ENCODE assay signal across 10 cellular contexts in genomic region chr1:248871837-248872401, GRCh38. TPM values are rescaled to one million over a fixed set of nuclear protein-coding genes. Genes with fewer than 3 reads are reported as not detected.
DNase-seq lines count a peak whose midpoint lies in the region; ATAC-seq and TF ChIP-seq lines count a peak whose summit lies in the region.
"Had no signal": no experiment of that assay in that cellular context is flagged by ENCODE, and none has a peak within 500 bp of the region (broad histone marks: within the 10 kb centered on the region; RNA-seq: fewer than 3 reads in every experiment).

No MANE protein-coding gene starts in this region.

- no peak for TF ChIP-seq POLR2A in transverse colon (IDR thresholded peaks at IDR 0.05)

- H3K27me3 ChIP-seq in SJCRH30 (no peaks in the 10 kb centered on the region), hepatocyte (no peaks in the 10 kb centered on the region), transverse colon (no peaks in the 10 kb centered on the region)

- 95% methylated on average over 3 of the region's 3 CpGs for WGBS in hepatocyte (ENCODE audit: low lambda C conversion rate, missing lambda C conversion rate)
- WGBS in transverse colon (ENCODE audit: low coverage in 1 of 2), 2 donors: 95 to 100% methylated on average over 2 to 3 of the region's 3 CpGs

- intact Hi-C loops in transverse colon (cut with DNase I; ENCODE audit: low total_unique reads) (no loop called here), left colon (cut with DNase I, micrococcal nuclease) (no loop called here)

- H3K4me3 Mint-ChIP-seq in activated naive CD4-positive, alpha-beta T cell treated with anti-CD3 and anti-CD28 coated beads, Interleukin-2, amount 50 U/mL, for 24 hours: peak overlapping the region; percentile 43

- no peaks in the 10 kb centered on the region for H4K20me1 ChIP-seq in hepatocyte (ENCODE audit: insufficient read depth, poor library complexity, severe bottlenecking)

- DNase-seq in activated naive CD4-positive, alpha-beta T cell treated with anti-CD3 and anti-CD28 coated beads, Interleukin-2, amount 50 U/mL, for 72 hours (ENCODE audit: low spot score in 2 of 2): no peak
- peak in 1 of 2 experiments; percentile 27 for DNase-seq in SJCRH30
- DNase-seq in hepatocyte (ENCODE audit: low spot score): no peak
- no peak for DNase-seq in transverse colon
- DNase-seq in NCI-H524 (lab: John Stamatoyannopoulos, UW): no peak
- no peak for DNase-seq in NCI-H128 (lab: John Stamatoyannopoulos, UW; ENCODE audit: unreplicated experiment)
- DNase-seq in left colon: no peak
- DNase-seq: NCI-H1105 had no signal

- H3K27ac ChIP-seq in SJCRH30 (peak overlapping the region; percentile 35), hepatocyte (peak overlapping the region; percentile 89), transverse colon (peak overlapping the region in 3 of 4 donors; percentile 94 to 99 (median 97))

- no peak for TF ChIP-seq EP300 in transverse colon (IDR thresholded peaks at IDR 0.05; ENCODE audit: low read depth)

- peaks cover 3% of the 10 kb centered on the region for H3K27me3 Mint-ChIP-seq in activated naive CD4-positive, alpha-beta T cell treated with anti-CD3 and anti-CD28 coated beads, Interleukin-2, amount 50 U/mL, for 24 hours
- H3K27me3 Mint-ChIP-seq: stimulated activated naive CD8-positive, alpha-beta T cell treated with anti-CD3 and anti-CD28 coated beads, Interleukin-15, amount 100 ng/mL, for 72 hours had no signal

- H3K4me1 ChIP-seq in SJCRH30: no peaks in the 10 kb centered on the region
- H3K4me1 ChIP-seq in hepatocyte (ENCODE audit: insufficient read depth): peaks cover 5% of the 10 kb centered on the region
- peaks cover 0 to 11% (median 3%) of the 10 kb centered on the region in 4 donors for H3K4me1 ChIP-seq in transverse colon

- H3K4me2 ChIP-seq in hepatocyte: peak overlapping the region; percentile 82

- in situ Hi-C loops in transverse colon (cut with MboI; ENCODE audit: low pct_ligation_motif_present in 1 of 4, low pct_unique_long_range_greater_than_20kb in 1 of 4, low sequenced_read_pairs in 3 of 4): no loop called here

- no peak for ATAC-seq in activated naive CD4-positive, alpha-beta T cell treated with anti-CD3 and anti-CD28 coated beads, Interleukin-2, amount 50 U/mL, for 72 hours
- ATAC-seq in left colon: no peak

- H3K9me2 ChIP-seq in hepatocyte (replicated peaks; ENCODE audit: insufficient read depth): no peaks in the 10 kb centered on the region

- H3K9me3 ChIP-seq in SJCRH30 (replicated peaks): no peaks in the 10 kb centered on the region
- no peaks in the 10 kb centered on the region for H3K9me3 ChIP-seq in hepatocyte (ENCODE audit: low read depth)
- H3K9me3 ChIP-seq in transverse colon: no peaks in the 10 kb centered on the region

- H3K9me3 Mint-ChIP-seq in activated naive CD4-positive, alpha-beta T cell treated with anti-CD3 and anti-CD28 coated beads, Interleukin-2, amount 50 U/mL, for 24 hours: no peaks in the 10 kb centered on the region
- H3K9me3 Mint-ChIP-seq in activated naive CD4-positive, alpha-beta T cell treated with anti-CD3 and anti-CD28 coated beads, Interleukin-2, amount 50 U/mL, for 72 hours: no peaks in the 10 kb centered on the region

- H3K36me3 Mint-ChIP-seq in activated naive CD4-positive, alpha-beta T cell treated with anti-CD3 and anti-CD28 coated beads, Interleukin-2, amount 50 U/mL, for 24 hours: no peaks in the 10 kb centered on the region
- H3K36me3 Mint-ChIP-seq in activated naive CD4-positive, alpha-beta T cell treated with anti-CD3 and anti-CD28 coated beads, Interleukin-2, amount 50 U/mL, for 72 hours: peaks cover 0 to 14% of the 10 kb centered on the region in 2 donors

- H3K36me3 ChIP-seq in SJCRH30 (no peaks in the 10 kb centered on the region), hepatocyte (replicated peaks; ENCODE audit: insufficient read depth, low read depth) (no peaks in the 10 kb centered on the region), transverse colon (no peaks in the 10 kb centered on the region)

- H3K4me1 Mint-ChIP-seq in activated naive CD4-positive, alpha-beta T cell treated with anti-CD3 and anti-CD28 coated beads, Interleukin-2, amount 50 U/mL, for 24 hours: peaks cover 34% of the 10 kb centered on the region

- H3K4me3 ChIP-seq in SJCRH30 (peak overlapping the region; percentile 69), hepatocyte (peak overlapping the region; percentile 64), transverse colon (no peak overlapping the region)

- peak overlapping the region; percentile 98 for H2AFZ ChIP-seq in hepatocyte

- H3K27ac Mint-ChIP-seq in activated naive CD4-positive, alpha-beta T cell treated with anti-CD3 and anti-CD28 coated beads, Interleukin-2, amount 50 U/mL, for 24 hours: no peak overlapping the region
- peak overlapping the region in 1 of 2 donors; percentile 100 for H3K27ac Mint-ChIP-seq in activated naive CD4-positive, alpha-beta T cell treated with anti-CD3 and anti-CD28 coated beads, Interleukin-2, amount 50 U/mL, for 72 hours

- no peak for TF ChIP-seq CTCF in hepatocyte (IDR thresholded peaks at IDR 0.05; ENCODE audit: poor library complexity)
- TF ChIP-seq CTCF in transverse colon (IDR thresholded peaks at IDR 0.05): no peak

- no peaks in the 10 kb centered on the region for H3K79me2 ChIP-seq in hepatocyte

RNA-seq across cellular contexts. Expression of gene ZNF692, which starts 13.0 kb away (rescaled TPM):
- total RNA-seq in activated naive CD4-positive, alpha-beta T cell treated with anti-CD3 and anti-CD28 coated beads, Interleukin-2, amount 50 U/mL, for 72 hours: 100 to 1,000 TPM in 1 of 2 donors, 10 to 100 TPM in 1; 93.0 to 152 TPM
- total RNA-seq in SJCRH30 (2014; rRNA removed; shearing (Covaris generic)): 17.2 and 26.4 TPM in 2 replicates
- total RNA-seq in hepatocyte (24.2 and 42.1 TPM in 2 replicates), transverse colon (100 to 1,000 TPM in 1 of 4 donors, 10 to 100 TPM in 3; 41.8 to 100 (median 64.6) TPM), left colon (10 to 100 TPM; 26.9 to 31.4 TPM)
- polyA plus RNA-seq in hepatocyte: 60.8 and 79.9 TPM in 2 replicates

RNA-seq across cellular contexts. Expression of gene ZNF672, which starts 33.9 kb away (rescaled TPM):
- 10 to 100 TPM; 46.4 to 54.9 TPM for total RNA-seq in activated naive CD4-positive, alpha-beta T cell treated with anti-CD3 and anti-CD28 coated beads, Interleukin-2, amount 50 U/mL, for 72 hours
- 15.9 and 17.0 TPM in 2 replicates for total RNA-seq in SJCRH30 (2014; rRNA removed; shearing (Covaris generic))
- 19.0 and 23.6 TPM in 2 replicates for total RNA-seq in hepatocyte
- 30.7 and 34.7 TPM in 2 replicates for polyA plus RNA-seq in hepatocyte
- 10 to 100 TPM; 34.8 to 53.1 (median 44.7) TPM for total RNA-seq in transverse colon
- 10 to 100 TPM; 32.9 to 36.2 TPM for total RNA-seq in left colon

RNA-seq across cellular contexts. Expression of gene PGBD2, which starts 34.1 kb away (rescaled TPM):
- 1 to 10 TPM; 2.5 to 5.9 TPM for total RNA-seq in activated naive CD4-positive, alpha-beta T cell treated with anti-CD3 and anti-CD28 coated beads, Interleukin-2, amount 50 U/mL, for 72 hours
- 4.9 and 5.6 TPM in 2 replicates for total RNA-seq in SJCRH30 (2014; rRNA removed; shearing (Covaris generic))
- total RNA-seq in hepatocyte (5.6 and 8.0 TPM in 2 replicates), transverse colon (10 to 100 TPM in 2 of 4 donors, 1 to 10 TPM in 2; 5.2 to 12.4 (median 9.7) TPM), left colon (1 to 10 TPM; 7.5 to 9.2 TPM)
- polyA plus RNA-seq in hepatocyte: 5.6 and 6.6 TPM in 2 replicates

RNA-seq across cellular contexts. Expression of gene SH3BP5L, which starts 46.2 kb away (rescaled TPM):
- total RNA-seq in activated naive CD4-positive, alpha-beta T cell treated with anti-CD3 and anti-CD28 coated beads, Interleukin-2, amount 50 U/mL, for 72 hours: 10 to 100 TPM; 19.3 to 33.9 TPM
- 14.2 and 15.8 TPM in 2 replicates for total RNA-seq in SJCRH30 (2014; rRNA removed; shearing (Covaris generic))
- total RNA-seq in hepatocyte (13.2 and 17.2 TPM in 2 replicates), transverse colon (10 to 100 TPM; 28.1 to 36.2 (median 31.4) TPM), left colon (10 to 100 TPM; 22.2 to 25.9 TPM)
- 5.3 and 6.5 TPM in 2 replicates for polyA plus RNA-seq in hepatocyte

Comparison
In these comparisons a context has a peak if more than half of its experiments do, and no peak if none do; other contexts are left out.
1. H3K27ac ChIP-seq: peak in every context shown above with its lines; median percentile 97 in transverse colon; 89 in hepatocyte; 35 in SJCRH30.
2. H3K4me3 ChIP-seq: peak in SJCRH30 (single experiment) and hepatocyte (single experiment); none in transverse colon (0 of 4).